In the genomic region with DNA sequence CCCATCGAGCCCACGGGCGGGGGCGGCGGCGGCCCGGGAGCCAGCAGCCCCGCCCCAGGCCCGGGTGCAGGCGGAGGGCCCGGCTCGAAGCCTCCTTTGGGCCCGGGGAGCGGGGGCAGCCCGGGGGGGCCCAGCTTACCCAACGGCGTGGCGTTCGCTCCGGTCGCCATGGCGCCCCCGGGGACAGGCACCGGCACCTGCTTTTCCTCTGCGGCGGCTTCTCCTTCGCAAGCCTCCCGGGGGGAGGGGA, we compare ENCODE assay signal across 1 cellular context.
TF ChIP-seq lines count a peak whose summit lies in the region.

No MANE protein-coding gene starts in this region.

TF ChIP-seq in GM12878, 131 proteins besides CTCF, POLR2A, EP300 and RAD21 (continues in another document):
- TF ChIP-seq SREBF2 (IDR thresholded peaks at IDR 0.05; ENCODE audit: low read length) (no peak), IKZF2 (IDR thresholded peaks at IDR 0.05) (no peak), ZNF687 (IDR thresholded peaks at IDR 0.05) (peak; percentile 58; the same call in 1 of the 2 replicates), LARP7 (IDR thresholded peaks at IDR 0.05) (peak; percentile 91), SRF (IDR thresholded peaks at IDR 0.05; ENCODE audit: low read depth in 2 of 2, low read length in 2 of 2) (no peak), ATF2 (IDR thresholded peaks at IDR 0.05; ENCODE audit: low read length) (no peak), SMAD1 (IDR thresholded peaks at IDR 0.05; ENCODE audit: low read depth, partially characterized antibody) (no peak), KDM1A (IDR thresholded peaks at IDR 0.05; ENCODE audit: borderline replicate concordance) (no peak), DPF2 (IDR thresholded peaks at IDR 0.05) (peak; percentile 85), ZNF592 (IDR thresholded peaks at IDR 0.05) (no peak), PRDM15 (CRISPR knock-in tag; IDR thresholded peaks at IDR 0.05) (no peak), NR2F1 (conservative IDR thresholded peaks at IDR 0.05) (peak; percentile 59; the same call in 1 of the 2 replicates), GATAD2B (conservative IDR thresholded peaks at IDR 0.05; ENCODE audit: low read depth) (peak; percentile 77), ZNF24 (IDR thresholded peaks at IDR 0.05) (no peak), ZSCAN29 (IDR thresholded peaks at IDR 0.05) (no peak), NFXL1 (IDR thresholded peaks at IDR 0.05; ENCODE audit: borderline replicate concordance) (no peak), NFYA (IDR thresholded peaks at IDR 0.05; ENCODE audit: borderline replicate concordance, low read depth, low read length) (no peak), STAT1 (conservative IDR thresholded peaks at IDR 0.05) (no peak), SUPT20H (IDR thresholded peaks at IDR 0.05; ENCODE audit: borderline replicate concordance, control insufficient read depth, low read depth, low read length) (no peak), JUND (IDR thresholded peaks at IDR 0.05; ENCODE audit: low read depth, low read length) (no peak), BHLHE40 (IDR thresholded peaks at IDR 0.05; ENCODE audit: borderline replicate concordance in 1 of 2, low read depth in 2 of 2, low read length in 1 of 2) (peak; percentile 3 to 66; a peak in 1 of 4 replicates), PML (IDR thresholded peaks at IDR 0.05; ENCODE audit: low read length) (peak; percentile 68; the same call in 1 of the 2 replicates), SUZ12 (IDR thresholded peaks at IDR 0.05; ENCODE audit: unreplicated experiment) (no peak), SIN3A (IDR thresholded peaks at IDR 0.05; ENCODE audit: low read depth, low read length) (no peak), CREB1 (IDR thresholded peaks at IDR 0.05; ENCODE audit: low read depth) (no peak), TCF12 (IDR thresholded peaks at IDR 0.05; ENCODE audit: low read depth, low read length) (no peak), RUNX3 (IDR thresholded peaks at IDR 0.05; ENCODE audit: low read length) (no peak), SMARCA5 (IDR thresholded peaks at IDR 0.05) (0 out of 2 replicates have a peak, but pooled peaks have one; percentile 69)
- TF ChIP-seq, protein P1, sequence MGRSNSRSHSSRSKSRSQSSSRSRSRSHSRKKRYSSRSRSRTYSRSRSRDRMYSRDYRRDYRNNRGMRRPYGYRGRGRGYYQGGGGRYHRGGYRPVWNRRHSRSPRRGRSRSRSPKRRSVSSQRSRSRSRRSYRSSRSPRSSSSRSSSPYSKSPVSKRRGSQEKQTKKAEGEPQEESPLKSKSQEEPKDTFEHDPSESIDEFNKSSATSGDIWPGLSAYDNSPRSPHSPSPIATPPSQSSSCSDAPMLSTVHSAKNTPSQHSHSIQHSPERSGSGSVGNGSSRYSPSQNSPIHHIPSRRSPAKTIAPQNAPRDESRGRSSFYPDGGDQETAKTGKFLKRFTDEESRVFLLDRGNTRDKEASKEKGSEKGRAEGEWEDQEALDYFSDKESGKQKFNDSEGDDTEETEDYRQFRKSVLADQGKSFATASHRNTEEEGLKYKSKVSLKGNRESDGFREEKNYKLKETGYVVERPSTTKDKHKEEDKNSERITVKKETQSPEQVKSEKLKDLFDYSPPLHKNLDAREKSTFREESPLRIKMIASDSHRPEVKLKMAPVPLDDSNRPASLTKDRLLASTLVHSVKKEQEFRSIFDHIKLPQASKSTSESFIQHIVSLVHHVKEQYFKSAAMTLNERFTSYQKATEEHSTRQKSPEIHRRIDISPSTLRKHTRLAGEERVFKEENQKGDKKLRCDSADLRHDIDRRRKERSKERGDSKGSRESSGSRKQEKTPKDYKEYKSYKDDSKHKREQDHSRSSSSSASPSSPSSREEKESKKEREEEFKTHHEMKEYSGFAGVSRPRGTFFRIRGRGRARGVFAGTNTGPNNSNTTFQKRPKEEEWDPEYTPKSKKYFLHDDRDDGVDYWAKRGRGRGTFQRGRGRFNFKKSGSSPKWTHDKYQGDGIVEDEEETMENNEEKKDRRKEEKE (IDR thresholded peaks at IDR 0.05) = no peak
- TF ChIP-seq, protein P2, sequence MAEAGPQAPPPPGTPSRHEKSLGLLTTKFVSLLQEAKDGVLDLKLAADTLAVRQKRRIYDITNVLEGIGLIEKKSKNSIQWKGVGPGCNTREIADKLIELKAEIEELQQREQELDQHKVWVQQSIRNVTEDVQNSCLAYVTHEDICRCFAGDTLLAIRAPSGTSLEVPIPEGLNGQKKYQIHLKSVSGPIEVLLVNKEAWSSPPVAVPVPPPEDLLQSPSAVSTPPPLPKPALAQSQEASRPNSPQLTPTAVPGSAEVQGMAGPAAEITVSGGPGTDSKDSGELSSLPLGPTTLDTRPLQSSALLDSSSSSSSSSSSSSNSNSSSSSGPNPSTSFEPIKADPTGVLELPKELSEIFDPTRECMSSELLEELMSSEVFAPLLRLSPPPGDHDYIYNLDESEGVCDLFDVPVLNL (IDR thresholded peaks at IDR 0.05; ENCODE audit: low read depth, low read length) = peak; percentile 5; the same call in 1 of the 2 replicates
- TF ChIP-seq, protein P3, sequence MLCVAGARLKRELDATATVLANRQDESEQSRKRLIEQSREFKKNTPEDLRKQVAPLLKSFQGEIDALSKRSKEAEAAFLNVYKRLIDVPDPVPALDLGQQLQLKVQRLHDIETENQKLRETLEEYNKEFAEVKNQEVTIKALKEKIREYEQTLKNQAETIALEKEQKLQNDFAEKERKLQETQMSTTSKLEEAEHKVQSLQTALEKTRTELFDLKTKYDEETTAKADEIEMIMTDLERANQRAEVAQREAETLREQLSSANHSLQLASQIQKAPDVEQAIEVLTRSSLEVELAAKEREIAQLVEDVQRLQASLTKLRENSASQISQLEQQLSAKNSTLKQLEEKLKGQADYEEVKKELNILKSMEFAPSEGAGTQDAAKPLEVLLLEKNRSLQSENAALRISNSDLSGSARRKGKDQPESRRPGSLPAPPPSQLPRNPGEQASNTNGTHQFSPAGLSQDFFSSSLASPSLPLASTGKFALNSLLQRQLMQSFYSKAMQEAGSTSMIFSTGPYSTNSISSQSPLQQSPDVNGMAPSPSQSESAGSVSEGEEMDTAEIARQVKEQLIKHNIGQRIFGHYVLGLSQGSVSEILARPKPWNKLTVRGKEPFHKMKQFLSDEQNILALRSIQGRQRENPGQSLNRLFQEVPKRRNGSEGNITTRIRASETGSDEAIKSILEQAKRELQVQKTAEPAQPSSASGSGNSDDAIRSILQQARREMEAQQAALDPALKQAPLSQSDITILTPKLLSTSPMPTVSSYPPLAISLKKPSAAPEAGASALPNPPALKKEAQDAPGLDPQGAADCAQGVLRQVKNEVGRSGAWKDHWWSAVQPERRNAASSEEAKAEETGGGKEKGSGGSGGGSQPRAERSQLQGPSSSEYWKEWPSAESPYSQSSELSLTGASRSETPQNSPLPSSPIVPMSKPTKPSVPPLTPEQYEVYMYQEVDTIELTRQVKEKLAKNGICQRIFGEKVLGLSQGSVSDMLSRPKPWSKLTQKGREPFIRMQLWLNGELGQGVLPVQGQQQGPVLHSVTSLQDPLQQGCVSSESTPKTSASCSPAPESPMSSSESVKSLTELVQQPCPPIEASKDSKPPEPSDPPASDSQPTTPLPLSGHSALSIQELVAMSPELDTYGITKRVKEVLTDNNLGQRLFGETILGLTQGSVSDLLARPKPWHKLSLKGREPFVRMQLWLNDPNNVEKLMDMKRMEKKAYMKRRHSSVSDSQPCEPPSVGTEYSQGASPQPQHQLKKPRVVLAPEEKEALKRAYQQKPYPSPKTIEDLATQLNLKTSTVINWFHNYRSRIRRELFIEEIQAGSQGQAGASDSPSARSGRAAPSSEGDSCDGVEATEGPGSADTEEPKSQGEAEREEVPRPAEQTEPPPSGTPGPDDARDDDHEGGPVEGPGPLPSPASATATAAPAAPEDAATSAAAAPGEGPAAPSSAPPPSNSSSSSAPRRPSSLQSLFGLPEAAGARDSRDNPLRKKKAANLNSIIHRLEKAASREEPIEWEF (IDR thresholded peaks at IDR 0.05; ENCODE audit: insufficient replicate concordance, low read depth, low read length) = no peak
- TF ChIP-seq, protein P4, sequence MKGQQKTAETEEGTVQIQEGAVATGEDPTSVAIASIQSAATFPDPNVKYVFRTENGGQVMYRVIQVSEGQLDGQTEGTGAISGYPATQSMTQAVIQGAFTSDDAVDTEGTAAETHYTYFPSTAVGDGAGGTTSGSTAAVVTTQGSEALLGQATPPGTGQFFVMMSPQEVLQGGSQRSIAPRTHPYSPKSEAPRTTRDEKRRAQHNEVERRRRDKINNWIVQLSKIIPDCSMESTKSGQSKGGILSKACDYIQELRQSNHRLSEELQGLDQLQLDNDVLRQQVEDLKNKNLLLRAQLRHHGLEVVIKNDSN (IDR thresholded peaks at IDR 0.05; ENCODE audit: borderline replicate concordance, extremely low read length, insufficient read depth, low read depth, low read length) = no peak
